In genomic region chr12:12684375-12685106, GRCh38 we compare ENCODE assay signal across 8 cellular contexts. TPM values are rescaled to one million over a fixed set of nuclear protein-coding genes. Genes with fewer than 3 reads are reported as not detected.
DNase-seq lines count a peak whose midpoint lies in the region; ATAC-seq lines count a peak whose summit lies in the region.

No MANE protein-coding gene starts in this region.

- in situ Hi-C loops in G401 (cut with HindIII; ENCODE audit: low sequenced_read_pairs): no loop called here

- DNase-seq in G401 (ENCODE audit: low spot score): peak; percentile 94
- DNase-seq in NCI-H146 treated with DMSO at 0.1 percent for 48 hours (lab: John Stamatoyannopoulos, UW; ENCODE audit: unreplicated experiment): peak; percentile 20
- peak; percentile 53 for DNase-seq in amniotic epithelial cell (ENCODE audit: low read depth)
- peak; percentile 8 for DNase-seq in kidney glomerular epithelial cell (lab: John Stamatoyannopoulos, UW)
- DNase-seq in cortex of kidney (lab: John Stamatoyannopoulos, UW): no peak

- no peak for ATAC-seq in GM19452 (IDR thresholded peaks at IDR 0.05; ENCODE audit: unreplicated experiment)
- ATAC-seq in HG03378 (IDR thresholded peaks at IDR 0.05; ENCODE audit: unreplicated experiment): no peak
- no peak for ATAC-seq in HG02798 (IDR thresholded peaks at IDR 0.05; ENCODE audit: poor library complexity, unreplicated experiment)

RNA-seq across cellular contexts. Expression of gene GPR19, which starts 11.4 kb away (rescaled TPM):
- 1.0 and 1.3 TPM in 2 replicates for total RNA-seq in G401 (2014; rRNA removed; shearing (Covaris generic))

RNA-seq across cellular contexts. Expression of gene CDKN1B, which starts 32.6 kb away (rescaled TPM):
- 65.6 and 81.7 TPM in 2 replicates for total RNA-seq in G401 (2014; rRNA removed; shearing (Covaris generic))
